Comparison of ENCODE assay signal across 13 cellular contexts in genomic region chr22:27747396-27748256, GRCh38. TPM values are rescaled to one million over a fixed set of nuclear protein-coding genes. Genes with fewer than 3 reads are reported as not detected.
DNase-seq lines count a peak whose midpoint lies in the region; ATAC-seq, FAIRE-seq and TF ChIP-seq lines count a peak whose summit lies in the region.
"Had no signal": no experiment of that assay in that cellular context is flagged by ENCODE, and none has a peak within 500 bp of the region (broad histone marks: within the 10 kb centered on the region; RNA-seq: fewer than 3 reads in every experiment).

No MANE protein-coding gene starts in this region.

- no peak for TF ChIP-seq POLR2A in A549 (IDR thresholded peaks at IDR 0.05; ENCODE audit: low read length)

- no peak for DNase-seq in A549 (ENCODE audit: low read depth in 1 of 2, low spot score in 1 of 2)
- DNase-seq in HFF-Myc (ENCODE audit: extremely low read depth, low read depth): no peak
- no peak for DNase-seq in caudate nucleus (lab: John Stamatoyannopoulos, UW)
- no peak for DNase-seq in left lung
- no peak for DNase-seq in SHP77 (lab: John Stamatoyannopoulos, UW)
- DNase-seq in UCSD-AML1 (lab: John Stamatoyannopoulos, UW; ENCODE audit: unreplicated experiment): no peak
- DNase-seq: activated CD4-positive, alpha-beta T cell treated with anti-CD3 and anti-CD28 coated beads, Interleukin-2, amount 10 ng/mL, durations not matched to agents 24 days and 14 days; CD4-positive, CD25-positive, alpha-beta regulatory T cell; glutamatergic neuron had no signal

- H3K9me3 ChIP-seq in A549: no peaks in the 10 kb centered on the region
- H3K9me3 ChIP-seq in left lung: no peaks in the 10 kb centered on the region

- H3K4me2 ChIP-seq in A549: no peak overlapping the region

- no peak for TF ChIP-seq RAD21 in A549 (conservative IDR thresholded peaks at IDR 0.05 in 1 of 2, IDR thresholded peaks at IDR 0.05 in 1 of 2)

- H3K27me3 ChIP-seq in left lung: peaks cover 0 to 13% of the 10 kb centered on the region in 2 donors

- FAIRE-seq in A549 (lab: Jason Lieb, UNC): no peak
- FAIRE-seq: GM12892, RCC 7860 had no signal

- POLR2A ChIA-PET in A549 (lab: Yijun Ruan, JAX): no interaction called here

- H3K27ac ChIP-seq in A549 (no peak overlapping the region), caudate nucleus (ENCODE audit: low read depth, low read length) (peak overlapping the region; percentile 36), left lung (no peak overlapping the region)

- no peak for ATAC-seq in A549
- peak; percentile 8 for ATAC-seq in left lung
- ATAC-seq in HG02981 (IDR thresholded peaks at IDR 0.05; ENCODE audit: unreplicated experiment): no peak
- ATAC-seq in GM21447 (IDR thresholded peaks at IDR 0.05; ENCODE audit: unreplicated experiment): no peak

- H3K4me3 ChIP-seq in A549 (no peak overlapping the region), HFF-Myc (replicated peaks; ENCODE audit: low read depth, low read length) (no peak overlapping the region), left lung (no peak overlapping the region)

- TF ChIP-seq CTCF in A549 (IDR thresholded peaks at IDR 0.05) (peak; percentile 10; the same call in 1 of the 3 replicates), HFF-Myc (IDR thresholded peaks at IDR 0.05; ENCODE audit: low read depth, low read length, missing control alignments) (peak; percentile 35), left lung (IDR thresholded peaks at IDR 0.05) (no peak)

- 0 out of 3 replicates have a peak, but pooled peaks cover 11% of the 10 kb centered on the region for H3K4me1 ChIP-seq in A549
- H3K4me1 ChIP-seq in left lung: peaks cover 0 to 13% of the 10 kb centered on the region in 2 donors

- CTCF ChIA-PET in A549 (lab: Yijun Ruan, JAX): no interaction called here

- intact Hi-C loops in left lung (cut with DNase I): no loop called here

- 85% methylated on average over 13 of the region's 14 CpGs for WGBS in A549 (ENCODE audit: missing lambda C conversion rate)

- no peak for TF ChIP-seq EP300 in A549 (IDR thresholded peaks at IDR 0.05)

- no peaks in the 10 kb centered on the region for H3K36me3 ChIP-seq in left lung

TF ChIP-seq in A549, 52 proteins besides CTCF, POLR2A, EP300 and RAD21:
- no peak for TF ChIP-seq HEYL (CRISPR knock-in tag; IDR thresholded peaks at IDR 0.05)
- no peak for TF ChIP-seq JUNB (IDR thresholded peaks at IDR 0.05)
- TF ChIP-seq TP53 (CRISPR knock-in tag; IDR thresholded peaks at IDR 0.05): no peak
- TF ChIP-seq MAFK (IDR thresholded peaks at IDR 0.05; ENCODE audit: partially characterized antibody): no peak
- no peak for TF ChIP-seq ZC3H11A (IDR thresholded peaks at IDR 0.05)
- TF ChIP-seq BHLHE40 (IDR thresholded peaks at IDR 0.05; ENCODE audit: low read depth, low read length): no peak
- TF ChIP-seq KDM5A (IDR thresholded peaks at IDR 0.05): no peak
- TF ChIP-seq E2F6 (IDR thresholded peaks at IDR 0.05; ENCODE audit: borderline replicate concordance, low read depth): no peak
- no peak for TF ChIP-seq CBX8 (IDR thresholded peaks at IDR 0.05)
- no peak for TF ChIP-seq ESRRA (IDR thresholded peaks at IDR 0.05; ENCODE audit: borderline replicate concordance, low read length)
- no peak for TF ChIP-seq RNF2 (IDR thresholded peaks at IDR 0.05; ENCODE audit: borderline replicate concordance, low read depth)
- TF ChIP-seq CEBPB (IDR thresholded peaks at IDR 0.05): no peak
- TF ChIP-seq ATOH8 (CRISPR knock-in tag; IDR thresholded peaks at IDR 0.05; ENCODE audit: low read depth): no peak
- no peak for TF ChIP-seq MAZ (IDR thresholded peaks at IDR 0.05; ENCODE audit: borderline replicate concordance, low read depth, low read length)

RNA-seq across cellular contexts. Expression of gene MN1, which starts 53.9 kb away (rescaled TPM):
- 0.59 and 1.6 TPM in 2 replicates for polyA plus RNA-seq in A549 (2011; rRNA removed)
- polyA plus RNA-seq in A549 (2012; cell fraction: cytosol; rRNA removed): 2.8 and 3.2 TPM in 2 replicates
- 2.7 and 3.9 TPM in 2 replicates for polyA plus RNA-seq in A549 (2012; cell fraction: nucleus; rRNA removed)
- polyA plus RNA-seq in A549 (2017; fragmentation: RNase III; extraction: RNeasy Plus Mini Kit Qiagen cat#74134 plus additional on column Dnase treatment): 2.0 to 2.8 TPM (median 2.4 TPM) in 3 replicates
- 2.1 and 5.3 TPM in 2 replicates for polyA minus RNA-seq in A549 (2011; rRNA and poly(A)+ RNA removed)
- 1 to 10 TPM; 5.1 to 7.4 TPM for total RNA-seq in left lung

Comparison
In these comparisons a context has a peak if more than half of its experiments do, and no peak if none do; other contexts are left out.
1. CTCF ChIP-seq: peak in A549 (single experiment) and HFF-Myc (single experiment); none in left lung (0 of 2).